ENCODE assay signal across 1 cellular context in genomic region chr10:102159051-102159597, GRCh38.
A peak's percentile ranks its signal among the peaks of the same experiment; 100 is the strongest.
TF ChIP-seq lines count a peak whose summit lies in the region.

No MANE protein-coding gene starts in this region.

TF ChIP-seq in IMR-90, 13 proteins besides CTCF, POLR2A, EP300 and RAD21 (continued from another document):
- TF ChIP-seq MAFK (IDR thresholded peaks at IDR 0.05; ENCODE audit: low read depth, low read length) (peak; percentile 58), BHLHE40 (IDR thresholded peaks at IDR 0.05; ENCODE audit: low read depth, low read length) (no peak), MXI1 (IDR thresholded peaks at IDR 0.05; ENCODE audit: borderline replicate concordance, low read depth, low read length) (no peak), SMC3 (IDR thresholded peaks at IDR 0.05; ENCODE audit: low read depth, low read length) (no peak), USF2 (IDR thresholded peaks at IDR 0.05; ENCODE audit: low read depth, low read length) (no peak), CHD1 (IDR thresholded peaks at IDR 0.05; ENCODE audit: low read depth, low read length) (no peak)
